Comparison of ENCODE assay signal across 13 cellular contexts in the genomic region with DNA sequence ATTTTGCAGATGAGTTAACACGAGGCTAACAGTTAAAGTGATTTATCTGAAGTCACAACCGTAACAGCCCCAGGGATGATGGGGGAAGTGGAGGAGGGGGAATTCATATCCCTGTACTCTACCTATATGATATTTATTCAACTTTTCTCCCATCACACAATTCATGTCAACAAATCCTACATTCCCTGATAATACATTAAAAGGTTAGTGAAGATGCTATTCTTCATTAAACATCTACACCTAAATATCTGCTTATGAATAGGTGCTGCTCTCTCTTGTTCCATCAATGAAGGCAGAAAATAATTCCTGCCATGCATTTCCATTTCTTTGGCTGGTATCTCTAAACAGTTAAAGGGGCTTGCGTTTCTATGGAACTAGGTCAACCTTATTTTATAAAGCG. TPM values are rescaled to one million over a fixed set of nuclear protein-coding genes. Genes with fewer than 3 reads are reported as not detected.
DNase-seq lines count a peak whose midpoint lies in the region; ATAC-seq and TF ChIP-seq lines count a peak whose summit lies in the region.
"Had no signal": no experiment of that assay in that cellular context is flagged by ENCODE, and none has a peak within 500 bp of the region (broad histone marks: within the 10 kb centered on the region; RNA-seq: fewer than 3 reads in every experiment).

No MANE protein-coding gene starts in this region.

- DNase-seq in right cardiac atrium, result no peak
- DNase-seq in left ventricle myocardium superior, result no peak
- DNase-seq in epithelial cell of esophagus (ENCODE audit: low read depth), result no peak
- no peak for DNase-seq in uterus
- no peak for DNase-seq in GM19240 (ENCODE audit: insufficient read length, low spot score)
- DNase-seq in left lobe of liver (ENCODE audit: low spot score), result no peak
- DNase-seq in activated T-cell treated with anti-CD3 and anti-CD28 coated beads, Interleukin-2, amount 50 U/mL, for 24 hours, result no peak
- DNase-seq: RPMI8226 had no signal

- peaks cover 7% of the 10 kb centered on the region for H3K4me1 ChIP-seq in right cardiac atrium (ENCODE audit: control insufficient read depth, insufficient read depth, low read length)
- H3K4me1 ChIP-seq in uterus, result peaks cover 4 to 5% of the 10 kb centered on the region in 2 donors

- H3K27ac ChIP-seq in right cardiac atrium (ENCODE audit: low read length), result peak overlapping the region; percentile 43
- H3K27ac ChIP-seq in uterus, result peak overlapping the region; percentile 69 to 92

- H3K9me3 Mint-ChIP-seq in nephron, result no peaks in the 10 kb centered on the region
- H3K9me3 Mint-ChIP-seq in activated T-cell treated with anti-CD3 and anti-CD28 coated beads, Interleukin-2, amount 50 U/mL, for 24 hours, result no peaks in the 10 kb centered on the region
- H3K9me3 Mint-ChIP-seq: activated T-helper 1 cell treated with anti-CD3 and anti-CD28 coated beads, Interleukin-12 subunit alpha, Interleukin-12 subunit beta, Interleukin-2, Interleukin-4 antibody, amounts not matched to agents 30 ng/mL and 10 ng/mL and 1 ng/mL, durations not matched to agents 14 hours and 24 hours and 36 hours; dendritic cell treated with granulocyte-macrophage colony-stimulating factor and Interleukin-4, amounts not matched to agents 40 ng/mL and 50 ng/mL, for 4 days; IgD-negative memory B cell had no signal

- no peaks in the 10 kb centered on the region for H3K36me3 ChIP-seq in uterus

- H3K27me3 Mint-ChIP-seq in nephron (ENCODE audit: low read depth), result no peaks in the 10 kb centered on the region
- H3K27me3 Mint-ChIP-seq in activated T-cell treated with anti-CD3 and anti-CD28 coated beads, Interleukin-2, amount 50 U/mL, for 24 hours, result peaks cover 39% of the 10 kb centered on the region
- H3K27me3 Mint-ChIP-seq: dendritic cell treated with granulocyte-macrophage colony-stimulating factor and Interleukin-4, amounts not matched to agents 40 ng/mL and 50 ng/mL, for 4 days; IgD-negative memory B cell had no signal

- H3K27ac Mint-ChIP-seq in nephron, result peak overlapping the region; percentile 79 to 92 (median 84)
- no peak overlapping the region for H3K27ac Mint-ChIP-seq in activated T-cell treated with anti-CD3 and anti-CD28 coated beads, Interleukin-2, amount 50 U/mL, for 24 hours
- H3K27ac Mint-ChIP-seq: dendritic cell treated with granulocyte-macrophage colony-stimulating factor and Interleukin-4, amounts not matched to agents 40 ng/mL and 50 ng/mL, for 4 days; IgD-negative memory B cell had no signal

- peak overlapping the region in 2 of 3 experiments; percentile 35 to 81 for H3K4me3 Mint-ChIP-seq in nephron
- H3K4me3 Mint-ChIP-seq in activated T-cell treated with anti-CD3 and anti-CD28 coated beads, Interleukin-2, amount 50 U/mL, for 24 hours, result no peak overlapping the region
- H3K4me3 Mint-ChIP-seq: activated T-helper 1 cell treated with anti-CD3 and anti-CD28 coated beads, Interleukin-12 subunit alpha, Interleukin-12 subunit beta, Interleukin-2, Interleukin-4 antibody, amounts not matched to agents 30 ng/mL and 10 ng/mL and 1 ng/mL, durations not matched to agents 14 hours and 24 hours and 36 hours; dendritic cell treated with granulocyte-macrophage colony-stimulating factor and Interleukin-4, amounts not matched to agents 40 ng/mL and 50 ng/mL, for 4 days; IgD-negative memory B cell had no signal

- no peak overlapping the region for H3K4me3 ChIP-seq in right cardiac atrium (ENCODE audit: low read length)
- H3K4me3 ChIP-seq in epithelial cell of esophagus (ENCODE audit: low read length), result peak overlapping the region; percentile 35
- no peak overlapping the region for H3K4me3 ChIP-seq in uterus

- ATAC-seq in right cardiac atrium (no peak), left ventricle myocardium superior (no peak), left lobe of liver (no peak)
- ATAC-seq: activated CD4-positive, CD25-positive, alpha-beta regulatory T cell treated with anti-CD3 and anti-CD28 coated beads, Interleukin-2, amount 50 U/mL, for 24 hours had no signal

- H3K9me3 ChIP-seq in right cardiac atrium (ENCODE audit: control insufficient read depth, low read length), result no peaks in the 10 kb centered on the region
- no peaks in the 10 kb centered on the region for H3K9me3 ChIP-seq in uterus

- TF ChIP-seq CTCF in epithelial cell of esophagus (IDR thresholded peaks at IDR 0.05; ENCODE audit: insufficient read depth, low read depth, low read length, missing control alignments) (no peak), nephron (IDR thresholded peaks at IDR 0.05; ENCODE audit: unreplicated experiment in 3 of 3) (no peak), uterus (IDR thresholded peaks at IDR 0.05) (no peak)

- no peak for TF ChIP-seq POLR2A in uterus (IDR thresholded peaks at IDR 0.05)

- intact Hi-C loops in right cardiac atrium (cut with DNase I) (no loop called here), left ventricle myocardium superior (cut with micrococcal nuclease) (no loop called here), uterus (cut with DNase I; ENCODE audit: low total_unique reads) (no loop called here)

- peaks cover 41% of the 10 kb centered on the region for H3K36me3 Mint-ChIP-seq in nephron (ENCODE audit: low read depth)
- peaks cover 79% of the 10 kb centered on the region for H3K36me3 Mint-ChIP-seq in activated T-cell treated with anti-CD3 and anti-CD28 coated beads, Interleukin-2, amount 50 U/mL, for 24 hours (ENCODE audit: low read depth)
- H3K36me3 Mint-ChIP-seq: IgD-negative memory B cell had no signal

- peaks cover 51% of the 10 kb centered on the region for H3K4me1 Mint-ChIP-seq in nephron
- H3K4me1 Mint-ChIP-seq in activated T-cell treated with anti-CD3 and anti-CD28 coated beads, Interleukin-2, amount 50 U/mL, for 24 hours (ENCODE audit: low read depth), result peaks cover 48% of the 10 kb centered on the region

- 26% methylated on average over 4 of the region's 4 CpGs for WGBS in right cardiac atrium

- no peaks in the 10 kb centered on the region for H3K27me3 ChIP-seq in right cardiac atrium (ENCODE audit: control insufficient read depth, insufficient read depth)
- no peaks in the 10 kb centered on the region for H3K27me3 ChIP-seq in uterus

RNA-seq across cellular contexts. Expression of a gene that starts 6.8 kb away (rescaled TPM):
- total RNA-seq in right cardiac atrium (100 to 1,000 TPM; 585 to 928 (median 744) TPM), left ventricle myocardium superior (773 TPM), uterus (100 to 1,000 TPM in 3 of 4 donors, 10 to 100 TPM in 1; 49.4 to 372 (median 216) TPM), left lobe of liver (16.7 TPM)
- polyA plus RNA-seq in right cardiac atrium, result 490 TPM

RNA-seq across cellular contexts. Expression of a gene that starts 42.4 kb away (rescaled TPM):
- under 1 TPM in 1 of 4 donors, not detected in 3; 0.09 TPM for total RNA-seq in right cardiac atrium
- 0.02 TPM for polyA plus RNA-seq in right cardiac atrium
- not detected for total RNA-seq in left ventricle myocardium superior
- 1 to 10 TPM in 1 of 4 donors, under 1 TPM in 1, not detected in 2; 0.62 to 2.1 TPM for total RNA-seq in uterus
- total RNA-seq in left lobe of liver, result not detected
- total RNA-seq: activated T-helper 1 cell treated with anti-CD3 and anti-CD28 coated beads, Interleukin-12 subunit alpha, Interleukin-12 subunit beta, Interleukin-2, Interleukin-4 antibody, amounts not matched to agents 30 ng/mL and 10 ng/mL and 1 ng/mL, durations not matched to agents 14 hours and 24 hours and 36 hours had no signal
- polyA plus RNA-seq: IgD-negative memory B cell had no signal
